8 cellular contexts compared by ENCODE assay signal in genomic region chr7:113113912-113114311, GRCh38. TPM values are rescaled to one million over a fixed set of nuclear protein-coding genes. Genes with fewer than 3 reads are reported as not detected.
DNase-seq lines count a peak whose midpoint lies in the region; ATAC-seq and TF ChIP-seq lines count a peak whose summit lies in the region.

No MANE protein-coding gene starts in this region.

- TF ChIP-seq CTCF in AG10803 (conservative IDR thresholded peaks at IDR 0.05; ENCODE audit: low read length) (peak; percentile 31; the same call in 1 of the 2 replicates), brain microvascular endothelial cell (IDR thresholded peaks at IDR 0.05; ENCODE audit: low read depth, low read length, missing control alignments) (peak; percentile 39), mucosa of descending colon (IDR thresholded peaks at IDR 0.05) (no peak)

- in situ Hi-C loops in brain microvascular endothelial cell (cut with HindIII; ENCODE audit: low pct_ligation_motif_present, low sequenced_read_pairs), result no loop called here

- DNase-seq in AG10803 (ENCODE audit: low read depth) (peak; percentile 9), brain microvascular endothelial cell (no peak), mucosa of descending colon (no peak)

- no peaks in the 10 kb centered on the region for H3K4me1 ChIP-seq in mucosa of descending colon (ENCODE audit: low read depth)

- no peak overlapping the region for H3K27ac ChIP-seq in brain microvascular endothelial cell

- ATAC-seq in GM18870 (IDR thresholded peaks at IDR 0.05; ENCODE audit: unreplicated experiment), result peak; percentile 36
- peak; percentile 30 for ATAC-seq in HG03378 (IDR thresholded peaks at IDR 0.05; ENCODE audit: unreplicated experiment)
- ATAC-seq in mucosa of descending colon, result no peak
- ATAC-seq in GM19035 (IDR thresholded peaks at IDR 0.05; ENCODE audit: unreplicated experiment), result no peak
- no peak for ATAC-seq in GM19395 (IDR thresholded peaks at IDR 0.05; ENCODE audit: unreplicated experiment)
- no peak for ATAC-seq in GM21381 (IDR thresholded peaks at IDR 0.05; ENCODE audit: unreplicated experiment)

- intact Hi-C loops in mucosa of descending colon (cut with DNase I, micrococcal nuclease), result no loop called here

- H3K4me3 ChIP-seq in AG10803 (ENCODE audit: low read length), result no peak overlapping the region
- no peak overlapping the region for H3K4me3 ChIP-seq in brain microvascular endothelial cell (ENCODE audit: low read depth, low read length)
- no peak overlapping the region for H3K4me3 ChIP-seq in mucosa of descending colon

- no peaks in the 10 kb centered on the region for H3K36me3 ChIP-seq in brain microvascular endothelial cell (replicated peaks)
- no peaks in the 10 kb centered on the region for H3K36me3 ChIP-seq in mucosa of descending colon (ENCODE audit: low read depth)

- no peaks in the 10 kb centered on the region for H3K9me3 ChIP-seq in mucosa of descending colon

- no peaks in the 10 kb centered on the region for H3K27me3 ChIP-seq in brain microvascular endothelial cell (replicated peaks)

RNA-seq across cellular contexts. Expression of gene SMIM30, which starts 4.4 kb away (rescaled TPM):
- 10 to 100 TPM; 21.4 to 27.6 (median 26.9) TPM for total RNA-seq in mucosa of descending colon

RNA-seq across cellular contexts. Expression of gene GPR85, which starts 27.3 kb away (rescaled TPM):
- total RNA-seq in mucosa of descending colon, result under 1 TPM; 0.12 to 0.70 (median 0.57) TPM

Comparison
In these comparisons a context has a peak if more than half of its experiments do, and no peak if none do; other contexts are left out.
1. ATAC-seq: peak in GM18870 (single experiment) and HG03378 (single experiment); none in mucosa of descending colon (single experiment), GM19035 (single experiment), GM19395 (single experiment) and GM21381 (single experiment).